In the genomic region with DNA sequence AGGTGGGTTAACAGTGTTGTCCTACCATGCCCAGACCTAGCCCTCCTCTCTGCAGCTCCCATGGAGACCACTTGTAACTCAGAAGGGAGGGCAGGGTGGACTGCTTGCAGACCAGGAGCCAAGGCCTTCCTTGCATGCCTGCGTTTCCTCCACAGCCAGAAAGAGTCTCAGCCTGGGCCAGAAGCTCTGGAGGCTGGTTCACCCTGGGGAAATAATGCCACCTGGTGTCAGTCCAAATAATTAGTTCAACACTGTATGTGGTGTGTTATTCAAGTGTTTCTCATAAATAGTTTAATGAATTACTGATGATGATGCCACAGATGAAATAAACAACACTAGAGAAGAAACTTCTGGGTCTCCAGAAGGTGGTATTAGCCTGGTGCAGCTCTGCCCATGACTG, we compare ENCODE assay signal across 1 cellular context.
TF ChIP-seq lines count a peak whose summit lies in the region.

No MANE protein-coding gene starts in this region.

TF ChIP-seq in WTC11, 78 proteins besides CTCF, POLR2A, EP300 and RAD21:
- TF ChIP-seq, protein P1, sequence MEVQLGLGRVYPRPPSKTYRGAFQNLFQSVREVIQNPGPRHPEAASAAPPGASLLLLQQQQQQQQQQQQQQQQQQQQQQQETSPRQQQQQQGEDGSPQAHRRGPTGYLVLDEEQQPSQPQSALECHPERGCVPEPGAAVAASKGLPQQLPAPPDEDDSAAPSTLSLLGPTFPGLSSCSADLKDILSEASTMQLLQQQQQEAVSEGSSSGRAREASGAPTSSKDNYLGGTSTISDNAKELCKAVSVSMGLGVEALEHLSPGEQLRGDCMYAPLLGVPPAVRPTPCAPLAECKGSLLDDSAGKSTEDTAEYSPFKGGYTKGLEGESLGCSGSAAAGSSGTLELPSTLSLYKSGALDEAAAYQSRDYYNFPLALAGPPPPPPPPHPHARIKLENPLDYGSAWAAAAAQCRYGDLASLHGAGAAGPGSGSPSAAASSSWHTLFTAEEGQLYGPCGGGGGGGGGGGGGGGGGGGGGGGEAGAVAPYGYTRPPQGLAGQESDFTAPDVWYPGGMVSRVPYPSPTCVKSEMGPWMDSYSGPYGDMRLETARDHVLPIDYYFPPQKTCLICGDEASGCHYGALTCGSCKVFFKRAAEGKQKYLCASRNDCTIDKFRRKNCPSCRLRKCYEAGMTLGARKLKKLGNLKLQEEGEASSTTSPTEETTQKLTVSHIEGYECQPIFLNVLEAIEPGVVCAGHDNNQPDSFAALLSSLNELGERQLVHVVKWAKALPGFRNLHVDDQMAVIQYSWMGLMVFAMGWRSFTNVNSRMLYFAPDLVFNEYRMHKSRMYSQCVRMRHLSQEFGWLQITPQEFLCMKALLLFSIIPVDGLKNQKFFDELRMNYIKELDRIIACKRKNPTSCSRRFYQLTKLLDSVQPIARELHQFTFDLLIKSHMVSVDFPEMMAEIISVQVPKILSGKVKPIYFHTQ (CRISPR knock-in tag; IDR thresholded peaks at IDR 0.05) = no peak
- TF ChIP-seq ESRRA (CRISPR knock-in tag; IDR thresholded peaks at IDR 0.05; ENCODE audit: borderline replicate concordance) (no peak), IRF2 (CRISPR knock-in tag; IDR thresholded peaks at IDR 0.05; ENCODE audit: borderline replicate concordance, low read depth) (no peak)
- TF ChIP-seq, protein P2, sequence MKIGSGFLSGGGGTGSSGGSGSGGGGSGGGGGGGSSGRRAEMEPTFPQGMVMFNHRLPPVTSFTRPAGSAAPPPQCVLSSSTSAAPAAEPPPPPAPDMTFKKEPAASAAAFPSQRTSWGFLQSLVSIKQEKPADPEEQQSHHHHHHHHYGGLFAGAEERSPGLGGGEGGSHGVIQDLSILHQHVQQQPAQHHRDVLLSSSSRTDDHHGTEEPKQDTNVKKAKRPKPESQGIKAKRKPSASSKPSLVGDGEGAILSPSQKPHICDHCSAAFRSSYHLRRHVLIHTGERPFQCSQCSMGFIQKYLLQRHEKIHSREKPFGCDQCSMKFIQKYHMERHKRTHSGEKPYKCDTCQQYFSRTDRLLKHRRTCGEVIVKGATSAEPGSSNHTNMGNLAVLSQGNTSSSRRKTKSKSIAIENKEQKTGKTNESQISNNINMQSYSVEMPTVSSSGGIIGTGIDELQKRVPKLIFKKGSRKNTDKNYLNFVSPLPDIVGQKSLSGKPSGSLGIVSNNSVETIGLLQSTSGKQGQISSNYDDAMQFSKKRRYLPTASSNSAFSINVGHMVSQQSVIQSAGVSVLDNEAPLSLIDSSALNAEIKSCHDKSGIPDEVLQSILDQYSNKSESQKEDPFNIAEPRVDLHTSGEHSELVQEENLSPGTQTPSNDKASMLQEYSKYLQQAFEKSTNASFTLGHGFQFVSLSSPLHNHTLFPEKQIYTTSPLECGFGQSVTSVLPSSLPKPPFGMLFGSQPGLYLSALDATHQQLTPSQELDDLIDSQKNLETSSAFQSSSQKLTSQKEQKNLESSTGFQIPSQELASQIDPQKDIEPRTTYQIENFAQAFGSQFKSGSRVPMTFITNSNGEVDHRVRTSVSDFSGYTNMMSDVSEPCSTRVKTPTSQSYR (CRISPR knock-in tag; IDR thresholded peaks at IDR 0.05) = no peak
